Comparison of ENCODE assay signal across 15 cellular contexts in genomic region chr17:281365-281999, GRCh38.
"Had no signal": no experiment of that assay in that cellular context is flagged by ENCODE, and none has a peak within 500 bp of the region (broad histone marks: within the 10 kb centered on the region; RNA-seq: fewer than 3 reads in every experiment).

No MANE protein-coding gene starts in this region.

- H3K27me3 Mint-ChIP-seq: activated naive CD4-positive, alpha-beta T cell treated with anti-CD3 and anti-CD28 coated beads, Interleukin-2, amount 50 U/mL, for 24 hours had no signal

- H3K4me1 Mint-ChIP-seq: activated naive CD4-positive, alpha-beta T cell treated with anti-CD3 and anti-CD28 coated beads, Interleukin-2, amount 50 U/mL, for 24 hours had no signal

- H3K4me3 Mint-ChIP-seq: activated naive CD4-positive, alpha-beta T cell treated with anti-CD3 and anti-CD28 coated beads, Interleukin-2, amount 50 U/mL, for 24 hours had no signal

- DNase-seq: activated CD4-positive, alpha-beta T cell treated with anti-CD3 and anti-CD28 coated beads, Interleukin-2, amount 50 U/mL, for 48 hours; activated T-cell treated with anti-CD3 and anti-CD28 coated beads, Interleukin-2, amount 50 U/mL, for 1 hour; brain microvascular endothelial cell; effector memory CD4-positive, alpha-beta T cell; foreskin fibroblast; glutamatergic neuron; retina; small intestine; stimulated activated CD4-positive, alpha-beta T cell treated with anti-CD3 and anti-CD28 coated beads, Interleukin-4, amount 100 ng/mL, for 4 hours; stimulated activated naive CD8-positive, alpha-beta T cell treated with anti-CD3 and anti-CD28 coated beads, Interleukin-15, Interleukin-2, amounts not matched to agents 100 U/mL and 50 U/mL, for 24 hours; trophoblast cell had no signal

- H3K4me3 ChIP-seq: lung had no signal

- H3K27ac ChIP-seq: brain microvascular endothelial cell had no signal

- H3K9me3 Mint-ChIP-seq: activated naive CD4-positive, alpha-beta T cell treated with anti-CD3 and anti-CD28 coated beads, Interleukin-2, amount 50 U/mL, for 24 hours; activated T-helper 2 cell treated with anti-CD3 and anti-CD28 coated beads, Interferon-gamma antibody, Interleukin-2, Interleukin-4, amounts not matched to agents 10 μg/mL and 5 μg/mL and 100 μg/mL, durations not matched to agents 14 hours and 24 hours and 36 hours had no signal

- ATAC-seq: activated CD4-positive, CD25-positive, alpha-beta regulatory T cell treated with anti-CD3 and anti-CD28 coated beads, Interleukin-2, amount 50 U/mL, for 24 hours; stimulated activated naive CD8-positive, alpha-beta T cell treated with anti-CD3 and anti-CD28 coated beads, Interleukin-15, Interleukin-2, amounts not matched to agents 100 U/mL and 50 U/mL, for 24 hours had no signal

- H3K27ac Mint-ChIP-seq: activated naive CD4-positive, alpha-beta T cell treated with anti-CD3 and anti-CD28 coated beads, Interleukin-2, amount 50 U/mL, for 24 hours; activated T-helper 2 cell treated with anti-CD3 and anti-CD28 coated beads, Interferon-gamma antibody, Interleukin-2, Interleukin-4, amounts not matched to agents 10 μg/mL and 5 μg/mL and 100 μg/mL, durations not matched to agents 14 hours and 24 hours and 36 hours had no signal

- H3K27me3 ChIP-seq: brain microvascular endothelial cell had no signal

- H3K36me3 ChIP-seq: brain microvascular endothelial cell had no signal
